ENCODE assay signal across 8 cellular contexts in the genomic region with DNA sequence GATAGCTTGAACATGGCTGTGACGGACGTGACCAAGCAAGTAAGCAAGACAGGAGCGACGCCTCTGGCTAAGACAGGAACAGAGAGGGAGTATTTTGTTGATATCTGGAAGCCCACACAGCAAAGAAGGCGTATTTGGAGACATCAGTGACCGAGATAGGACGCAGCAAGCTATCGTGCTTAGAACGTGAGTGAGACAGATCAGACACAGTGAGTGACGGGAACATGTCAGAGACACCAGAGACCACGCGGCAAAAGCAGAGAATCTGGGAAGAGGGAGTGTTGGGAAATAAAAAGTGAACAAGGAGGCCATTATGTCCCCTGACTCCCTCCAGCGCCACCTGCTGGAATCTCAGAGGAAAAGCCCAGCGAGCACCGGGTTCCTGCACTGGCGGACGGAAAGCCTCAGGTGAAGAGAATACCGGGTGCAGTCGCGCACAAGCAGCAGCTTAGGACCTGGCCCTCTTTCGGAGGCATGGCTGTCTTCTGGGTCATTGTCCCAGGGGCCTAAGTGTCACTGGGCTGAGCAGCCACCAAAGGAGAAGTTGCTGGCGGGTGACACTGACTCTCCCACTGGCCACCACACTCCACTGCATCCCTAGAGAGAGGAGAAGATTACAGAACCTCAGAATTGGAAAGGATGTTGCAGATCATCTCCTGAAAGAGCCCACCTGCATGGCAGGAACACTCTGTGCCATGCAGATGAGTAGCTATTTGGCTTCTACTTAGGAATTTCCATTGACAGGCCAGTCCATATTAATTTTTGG.
DNase-seq lines count a peak whose midpoint lies in the region; ATAC-seq and TF ChIP-seq lines count a peak whose summit lies in the region.

No MANE protein-coding gene starts in this region.

- no peak overlapping the region for H3K4me3 ChIP-seq in AG09309 (ENCODE audit: control insufficient read depth, low read depth, low read length)
- no peak overlapping the region for H3K4me3 ChIP-seq in RWPE2 (ENCODE audit: severe bottlenecking)
- H3K4me3 ChIP-seq in spleen: peak overlapping the region in 1 of 8 donors; percentile 5
- no peak overlapping the region for H3K4me3 ChIP-seq in sigmoid colon

- H3K27ac Mint-ChIP-seq in activated naive CD4-positive, alpha-beta T cell treated with anti-CD3 and anti-CD28 coated beads for 36 hours: no peak overlapping the region

- peaks cover 3% of the 10 kb centered on the region for H3K4me1 Mint-ChIP-seq in activated naive CD4-positive, alpha-beta T cell treated with anti-CD3 and anti-CD28 coated beads for 36 hours (ENCODE audit: low read depth)

- TF ChIP-seq EP300 in sigmoid colon (IDR thresholded peaks at IDR 0.05): no peak

- H3K27me3 Mint-ChIP-seq in activated naive CD4-positive, alpha-beta T cell treated with anti-CD3 and anti-CD28 coated beads for 36 hours (ENCODE audit: low read depth): peaks cover 26% of the 10 kb centered on the region

- H3K9me3 ChIP-seq in RWPE2 (ENCODE audit: severe bottlenecking) (no peaks in the 10 kb centered on the region), spleen (no peaks in the 10 kb centered on the region), sigmoid colon (no peaks in the 10 kb centered on the region)

- no peak overlapping the region for H3K4me3 Mint-ChIP-seq in activated naive CD4-positive, alpha-beta T cell treated with anti-CD3 and anti-CD28 coated beads for 36 hours

- no peaks in the 10 kb centered on the region for H3K36me3 Mint-ChIP-seq in activated naive CD4-positive, alpha-beta T cell treated with anti-CD3 and anti-CD28 coated beads for 36 hours (ENCODE audit: low read depth)

- no peak overlapping the region for H3K27ac ChIP-seq in RWPE2 (ENCODE audit: poor library complexity, severe bottlenecking)
- no peak overlapping the region for H3K27ac ChIP-seq in spleen
- no peak overlapping the region for H3K27ac ChIP-seq in sigmoid colon

- intact Hi-C loops in activated naive CD4-positive, alpha-beta T cell treated with anti-CD3 and anti-CD28 coated beads for 36 hours (cut with micrococcal nuclease): loop anchor here (1.0 to 5.0 kb wide), 7 partner anchors 39 to 531 kb away; a partner anchor contains a TSS
- intact Hi-C loops in left cardiac atrium (cut with DNase I) (no loop called here), spleen (cut with DNase I; ENCODE audit: low total_unique reads) (no loop called here), sigmoid colon (cut with DNase I) (no loop called here)

- TF ChIP-seq CTCF in AG09309 (IDR thresholded peaks at IDR 0.05; ENCODE audit: control insufficient read depth, insufficient read depth, low read depth, low read length, missing control alignments): peak; percentile 69
- TF ChIP-seq CTCF in RWPE2 (IDR thresholded peaks at IDR 0.05; ENCODE audit: poor library complexity, severe bottlenecking): peak; percentile 65
- peak in 10 of 11 experiments; percentile 37 to 81 (median 68) for TF ChIP-seq CTCF in spleen (IDR thresholded peaks at IDR 0.05 in 8 of 11, conservative IDR thresholded peaks at IDR 0.05 in 3 of 11)
- peak in 1 of 4 experiments; percentile 18 for TF ChIP-seq CTCF in sigmoid colon (IDR thresholded peaks at IDR 0.05)

- WGBS in spleen, 5 donors: 37 to 46% (median 42%) methylated on average over 21 to 22 of the region's 22 CpGs
- 56 to 83% methylated on average over 22 of the region's 22 CpGs for WGBS in sigmoid colon, 2 donors

- TF ChIP-seq POLR2A in spleen (IDR thresholded peaks at IDR 0.05) (no peak), sigmoid colon (IDR thresholded peaks at IDR 0.05) (no peak)

- ATAC-seq in GM18909 (IDR thresholded peaks at IDR 0.05; ENCODE audit: poor library complexity, unreplicated experiment) (peak; percentile 89), HG03159 (IDR thresholded peaks at IDR 0.05; ENCODE audit: unreplicated experiment) (peak; percentile 90), RWPE2 (ENCODE audit: low read depth) (no peak; the same call in 2 of the 3 replicates), left cardiac atrium (peak in 1 of 2 donors; percentile 63)

- no peak for DNase-seq in AG09309 (ENCODE audit: low read depth)
- DNase-seq in RWPE2 (ENCODE audit: low spot score): no peak
- DNase-seq in activated naive CD4-positive, alpha-beta T cell treated with anti-CD3 and anti-CD28 coated beads for 36 hours: peak; percentile 82
- DNase-seq in left cardiac atrium: peak; percentile 36
- peak; percentile 84 for DNase-seq in spleen
- no peak for DNase-seq in sigmoid colon

- H3K27me3 ChIP-seq in RWPE2 (ENCODE audit: insufficient read depth, poor library complexity, severe bottlenecking) (peaks cover 4% of the 10 kb centered on the region), spleen (replicated peaks in 1 of 7) (peaks cover 0 to 46% (median 0%) of the 10 kb centered on the region in 7 donors), sigmoid colon (no peaks in the 10 kb centered on the region)

- CTCF ChIA-PET in activated naive CD4-positive, alpha-beta T cell treated with anti-CD3 and anti-CD28 coated beads for 36 hours (lab: Charles Lee): interaction anchor here (0.5 to 4.1 kb wide), 13 partner anchors 9 to 303 kb away, joined by 3 to 20 read pairs (median 5); no protein-coding TSS in a partner anchor

- no peaks in the 10 kb centered on the region for H3K9me3 Mint-ChIP-seq in activated naive CD4-positive, alpha-beta T cell treated with anti-CD3 and anti-CD28 coated beads for 36 hours

- H3K36me3 ChIP-seq in RWPE2 (ENCODE audit: low read depth): no peaks in the 10 kb centered on the region
- H3K36me3 ChIP-seq in spleen: no peaks in the 10 kb centered on the region
- H3K36me3 ChIP-seq in sigmoid colon: no peaks in the 10 kb centered on the region

- H3K4me1 ChIP-seq in RWPE2 (ENCODE audit: insufficient read depth, poor library complexity, severe bottlenecking) (no peaks in the 10 kb centered on the region), spleen (peaks cover 0 to 7% (median 3%) of the 10 kb centered on the region in 6 donors), sigmoid colon (peaks cover 0 to 6% (median 2%) of the 10 kb centered on the region in 4 donors)

Comparison
In these comparisons a context has a peak if more than half of its experiments do, and no peak if none do; other contexts are left out.
1. DNase-seq: peak in activated naive CD4-positive, alpha-beta T cell treated with anti-CD3 and anti-CD28 coated beads for 36 hours (single experiment), left cardiac atrium (single experiment) and spleen (single experiment); none in AG09309 (single experiment), RWPE2 (single experiment) and sigmoid colon (single experiment).